In the genomic region with DNA sequence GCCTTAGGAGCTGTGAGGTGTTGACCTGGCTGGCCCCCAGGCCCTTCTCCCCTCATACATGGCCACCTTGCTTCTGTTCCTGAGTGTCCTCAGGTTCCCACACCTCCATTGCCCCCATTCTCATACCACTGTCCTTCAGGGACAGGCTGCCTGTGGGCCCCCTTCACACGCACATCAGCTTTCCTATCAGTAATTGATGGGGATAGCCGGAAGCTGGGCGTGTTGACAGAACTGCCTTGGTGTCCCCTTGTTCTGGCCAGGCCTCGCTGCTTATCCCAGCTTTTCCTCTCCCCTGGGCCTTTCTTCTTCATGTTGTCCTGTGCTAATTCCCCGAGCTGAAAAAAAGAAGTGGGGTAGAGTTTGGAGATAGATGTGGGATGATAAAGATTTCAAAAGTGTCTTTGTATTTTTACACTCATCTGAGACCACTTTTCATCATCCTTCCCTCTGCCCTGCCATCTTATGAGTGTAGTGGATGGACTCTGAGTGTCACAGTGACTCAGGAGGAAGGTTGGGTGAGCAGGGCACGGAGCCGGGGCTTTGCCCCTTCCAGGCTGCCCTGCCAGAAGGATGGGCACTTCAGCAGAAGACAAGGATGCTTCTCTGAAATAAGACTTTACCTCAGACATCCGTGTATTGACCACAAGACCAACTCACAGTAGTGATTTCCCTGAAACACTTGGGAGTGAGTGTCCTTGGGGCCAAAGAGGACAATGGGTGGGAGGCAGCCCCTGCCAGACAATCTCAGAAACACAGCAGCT, we compare ENCODE assay signal across 11 cellular contexts. TPM values are rescaled to one million over a fixed set of nuclear protein-coding genes. Genes with fewer than 3 reads are reported as not detected.
DNase-seq lines count a peak whose midpoint lies in the region; ATAC-seq and TF ChIP-seq lines count a peak whose summit lies in the region.
"Had no signal": no experiment of that assay in that cellular context is flagged by ENCODE, and none has a peak within 500 bp of the region (broad histone marks: within the 10 kb centered on the region; RNA-seq: fewer than 3 reads in every experiment).

No MANE protein-coding gene starts in this region.

- H3K27ac Mint-ChIP-seq in activated CD4-positive, alpha-beta memory T cell treated with anti-CD3 and anti-CD28 coated beads for 36 hours: peak overlapping the region; percentile 100

- CTCF ChIA-PET in activated CD4-positive, alpha-beta memory T cell treated with anti-CD3 and anti-CD28 coated beads for 36 hours (lab: Charles Lee): interaction anchor here (1.0 to 16.7 kb wide), 8 partner anchors 11 to 43 kb away, joined by 3 to 292 read pairs (median 5); a partner anchor contains a TSS

- no peak for TF ChIP-seq POLR2A in gastroesophageal sphincter (IDR thresholded peaks at IDR 0.05)
- TF ChIP-seq POLR2A in gastrocnemius medialis (IDR thresholded peaks at IDR 0.05): no peak

- TF ChIP-seq EP300 in gastroesophageal sphincter (IDR thresholded peaks at IDR 0.05): no peak

- no peaks in the 10 kb centered on the region for H3K27me3 Mint-ChIP-seq in activated CD4-positive, alpha-beta memory T cell treated with anti-CD3 and anti-CD28 coated beads for 36 hours

- intact Hi-C loops in activated CD4-positive, alpha-beta memory T cell treated with anti-CD3 and anti-CD28 coated beads for 36 hours (cut with micrococcal nuclease): loop anchor here (2.0 to 5.0 kb wide), 3 partner anchors 19 to 228 kb away; a partner anchor contains a TSS
- intact Hi-C loops in gastrocnemius medialis (cut with DNase I; ENCODE audit: low total_unique reads): loop anchor here (2.0 to 10.0 kb wide), 2 partner anchors 17 to 1255 kb away; a partner anchor contains a TSS

- H3K27ac ChIP-seq in gastroesophageal sphincter (peak overlapping the region; percentile 45 to 86 (median 83)), gastrocnemius medialis (peak overlapping the region; percentile 95 to 98 (median 97))
- H3K27ac ChIP-seq: KMS-11 had no signal

- H3K9me3 ChIP-seq in gastroesophageal sphincter (no peaks in the 10 kb centered on the region), gastrocnemius medialis (no peaks in the 10 kb centered on the region)

- peaks cover 28% of the 10 kb centered on the region for H3K36me3 Mint-ChIP-seq in activated CD4-positive, alpha-beta memory T cell treated with anti-CD3 and anti-CD28 coated beads for 36 hours

- ATAC-seq in gastroesophageal sphincter (no peak), gastrocnemius medialis (no peak), HG02759 (IDR thresholded peaks at IDR 0.05; ENCODE audit: unreplicated experiment) (no peak), HG02798 (IDR thresholded peaks at IDR 0.05; ENCODE audit: poor library complexity, unreplicated experiment) (no peak), HG03139 (IDR thresholded peaks at IDR 0.05; ENCODE audit: unreplicated experiment) (no peak)

- H3K27me3 ChIP-seq in gastroesophageal sphincter: no peaks in the 10 kb centered on the region
- no peaks in the 10 kb centered on the region for H3K27me3 ChIP-seq in gastrocnemius medialis

- peaks cover 0 to 94% (median 43%) of the 10 kb centered on the region in 3 donors for H3K4me1 ChIP-seq in gastroesophageal sphincter
- H3K4me1 ChIP-seq in gastrocnemius medialis: peaks cover 67 to 88% of the 10 kb centered on the region in 2 donors

- no peaks in the 10 kb centered on the region for H3K9me3 Mint-ChIP-seq in activated CD4-positive, alpha-beta memory T cell treated with anti-CD3 and anti-CD28 coated beads for 36 hours

- H3K36me3 ChIP-seq in gastroesophageal sphincter: peaks cover 0 to 39% of the 10 kb centered on the region in 2 donors
- no peaks in the 10 kb centered on the region for H3K36me3 ChIP-seq in gastrocnemius medialis

- H3K4me1 Mint-ChIP-seq in activated CD4-positive, alpha-beta memory T cell treated with anti-CD3 and anti-CD28 coated beads for 36 hours (ENCODE audit: low read depth): peaks cover 90% of the 10 kb centered on the region

- DNase-seq in D341Med (ENCODE audit: low spot score) (peak; percentile 29), gastrocnemius medialis (no peak), DMS153 treated with DMSO at 0.1 percent for 48 hours (lab: John Stamatoyannopoulos, UW; ENCODE audit: unreplicated experiment) (no peak)
- DNase-seq in activated CD4-positive, alpha-beta memory T cell treated with anti-CD3 and anti-CD28 coated beads for 36 hours: peak; percentile 59
- DNase-seq: SIG-M5 had no signal

- in situ Hi-C loops in gastrocnemius medialis (cut with MboI; ENCODE audit: low sequenced_read_pairs in 4 of 4): no loop called here

- no peak overlapping the region for H3K4me3 ChIP-seq in gastroesophageal sphincter
- no peak overlapping the region for H3K4me3 ChIP-seq in gastrocnemius medialis
- H3K4me3 ChIP-seq: lung had no signal

- 85 to 93% methylated on average over 5 to 6 of the region's 8 CpGs for WGBS in gastroesophageal sphincter (ENCODE audit: low coverage in 1 of 2), 2 donors

- POLR2A ChIA-PET in activated CD4-positive, alpha-beta memory T cell treated with anti-CD3 and anti-CD28 coated beads for 36 hours (lab: Charles Lee): interaction anchor here (0.6 to 5.9 kb wide), 5 partner anchors 15 to 41 kb away, joined by 3 to 47 read pairs (median 4); a partner anchor contains a TSS

- H3K4me3 Mint-ChIP-seq in activated CD4-positive, alpha-beta memory T cell treated with anti-CD3 and anti-CD28 coated beads for 36 hours: peak overlapping the region; percentile 69

- TF ChIP-seq CTCF in gastroesophageal sphincter (IDR thresholded peaks at IDR 0.05) (no peak), gastrocnemius medialis (IDR thresholded peaks at IDR 0.05 in 4 of 5, conservative IDR thresholded peaks at IDR 0.05 in 1 of 5) (no peak)

RNA-seq across cellular contexts. Expression of a gene that starts 42.8 kb away (rescaled TPM):
- total RNA-seq in activated CD4-positive, alpha-beta memory T cell treated with anti-CD3 and anti-CD28 coated beads for 36 hours: 10 to 100 TPM; 93.3 to 97.4 TPM
- total RNA-seq in gastroesophageal sphincter: 10 to 100 TPM; 30.6 to 62.3 (median 54.3) TPM
- total RNA-seq in gastrocnemius medialis: 10 to 100 TPM; 37.5 to 69.4 (median 52.7) TPM

RNA-seq across cellular contexts. Expression of a gene that starts 54.6 kb away (rescaled TPM):
- 10 to 100 TPM; 23.3 to 25.5 TPM for total RNA-seq in activated CD4-positive, alpha-beta memory T cell treated with anti-CD3 and anti-CD28 coated beads for 36 hours
- 10 to 100 TPM; 25.0 to 44.5 (median 33.9) TPM for total RNA-seq in gastroesophageal sphincter
- 10 to 100 TPM; 24.1 to 32.2 (median 28.4) TPM for total RNA-seq in gastrocnemius medialis

Comparison
In these comparisons a context has a peak if more than half of its experiments do, and no peak if none do; other contexts are left out.
1. DNase-seq: peak in D341Med (single experiment) and activated CD4-positive, alpha-beta memory T cell treated with anti-CD3 and anti-CD28 coated beads for 36 hours (single experiment); none in gastrocnemius medialis (0 of 2) and DMS153 treated with DMSO at 0.1 percent for 48 hours (single experiment).